In genomic region chr2:30899655-30900054, GRCh38 we compare ENCODE assay signal across 17 cellular contexts.
"Had no signal": no experiment of that assay in that cellular context is flagged by ENCODE, and none has a peak within 500 bp of the region (broad histone marks: within the 10 kb centered on the region; RNA-seq: fewer than 3 reads in every experiment).

No MANE protein-coding gene starts in this region.

- H3K36me3 Mint-ChIP-seq: natural killer cell had no signal

- H3K27ac Mint-ChIP-seq: dendritic cell treated with granulocyte-macrophage colony-stimulating factor and Interleukin-4, amounts not matched to agents 40 ng/mL and 50 ng/mL, for 4 days; natural killer cell; progenitor cell of endocrine pancreas; stimulated activated memory B cell treated with anti-CD40 and anti-IgM and Interleukin-4, amounts not matched to agents 10 μg/mL and 1 μg/mL and 100 μg/mL, for 72 hours had no signal

- H3K4me3 ChIP-seq: colonic mucosa, esophagus muscularis mucosa, lower lobe of right lung, pancreas, testis, tibial artery, upper lobe of left lung had no signal

- DNase-seq: effector CD8-positive, alpha-beta T cell; left ventricle myocardium superior; lower lobe of right lung; natural killer cell; occipital lobe; pancreas; stimulated activated CD4-positive, alpha-beta T cell treated with anti-CD3 and anti-CD28 coated beads, Interleukin-4, amount 100 ng/mL, for 4 hours; stimulated activated naive CD8-positive, alpha-beta T cell treated with anti-CD3 and anti-CD28 coated beads, Interleukin-15, Interleukin-2, amounts not matched to agents 100 U/mL and 50 U/mL, for 24 hours; substantia nigra; testis; tibial artery had no signal

- H3K27me3 Mint-ChIP-seq: stimulated activated memory B cell treated with anti-CD40 and anti-IgM and Interleukin-4, amounts not matched to agents 10 μg/mL and 1 μg/mL and 100 μg/mL, for 72 hours had no signal

- H3K4me1 Mint-ChIP-seq: natural killer cell; stimulated activated memory B cell treated with anti-CD40 and anti-IgM and Interleukin-4, amounts not matched to agents 10 μg/mL and 1 μg/mL and 100 μg/mL, for 72 hours had no signal

- H3K4me1 ChIP-seq: colonic mucosa, lower lobe of right lung, pancreas, testis, tibial artery, upper lobe of left lung had no signal

- H3K27me3 ChIP-seq: colonic mucosa, pancreas, testis, upper lobe of left lung had no signal

- H3K36me3 ChIP-seq: colonic mucosa, esophagus muscularis mucosa, lower lobe of right lung, pancreas, tibial artery, upper lobe of left lung had no signal

- H3K9me3 Mint-ChIP-seq: dendritic cell treated with granulocyte-macrophage colony-stimulating factor and Interleukin-4, amounts not matched to agents 40 ng/mL and 50 ng/mL, for 4 days; natural killer cell had no signal

- H3K4me3 Mint-ChIP-seq: dendritic cell treated with granulocyte-macrophage colony-stimulating factor and Interleukin-4, amounts not matched to agents 40 ng/mL and 50 ng/mL, for 4 days; natural killer cell; stimulated activated memory B cell treated with anti-CD40 and anti-IgM and Interleukin-4, amounts not matched to agents 10 μg/mL and 1 μg/mL and 100 μg/mL, for 72 hours had no signal

- H3K9me3 ChIP-seq: colonic mucosa, lower lobe of right lung, pancreas, testis, upper lobe of left lung had no signal

- H3K27ac ChIP-seq: colonic mucosa, esophagus muscularis mucosa, lower lobe of right lung, pancreas, testis, tibial artery, upper lobe of left lung had no signal
